In the genomic region with DNA sequence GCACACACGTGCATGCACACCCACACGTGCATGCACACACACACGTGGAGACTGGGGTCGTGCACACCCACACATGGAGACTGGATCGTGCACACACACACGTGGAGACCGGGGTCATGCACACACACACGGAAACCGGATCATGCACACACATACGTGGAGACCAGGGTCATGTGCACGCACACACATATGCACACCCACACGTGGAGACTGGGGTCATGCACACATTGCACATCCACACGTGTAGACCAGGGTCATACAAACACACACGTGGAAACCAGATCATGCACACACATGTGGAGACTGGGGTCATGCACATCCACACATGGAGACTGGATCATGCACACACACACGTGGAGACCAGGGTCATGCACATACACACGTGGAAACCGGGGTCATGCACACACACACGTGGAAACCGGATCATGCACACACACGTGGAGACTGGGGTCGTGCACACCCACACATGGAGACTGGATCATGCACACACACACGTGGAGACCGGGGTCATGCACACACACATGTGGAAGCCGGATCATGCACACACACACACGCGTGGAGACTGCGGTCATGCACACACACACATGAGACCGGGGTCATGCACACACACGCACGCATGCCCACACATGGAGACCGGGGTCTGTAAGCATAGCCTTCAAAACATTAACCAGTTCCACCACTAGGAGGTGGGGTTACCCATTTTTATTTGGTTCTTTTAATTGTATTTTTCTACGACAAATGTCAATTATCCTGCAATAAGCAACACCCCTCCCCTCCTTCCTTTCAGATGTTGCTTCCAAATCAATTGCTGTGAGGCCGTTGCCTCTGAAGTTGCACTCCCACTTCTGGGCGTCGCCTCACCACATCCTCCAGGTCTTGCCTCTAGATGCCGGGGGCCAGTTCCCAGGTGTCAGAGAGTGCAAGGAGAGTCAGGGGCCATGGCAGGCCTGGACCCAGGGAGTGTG, we compare ENCODE assay signal across 1 cellular context.
TF ChIP-seq lines count a peak whose summit lies in the region.

No MANE protein-coding gene starts in this region.

TF ChIP-seq in SK-N-SH treated with all-trans-retinoic acid at 6 μM for 48 hours, 23 proteins besides CTCF, POLR2A, EP300 and RAD21 (continued from another document):
- TF ChIP-seq, protein P1, sequence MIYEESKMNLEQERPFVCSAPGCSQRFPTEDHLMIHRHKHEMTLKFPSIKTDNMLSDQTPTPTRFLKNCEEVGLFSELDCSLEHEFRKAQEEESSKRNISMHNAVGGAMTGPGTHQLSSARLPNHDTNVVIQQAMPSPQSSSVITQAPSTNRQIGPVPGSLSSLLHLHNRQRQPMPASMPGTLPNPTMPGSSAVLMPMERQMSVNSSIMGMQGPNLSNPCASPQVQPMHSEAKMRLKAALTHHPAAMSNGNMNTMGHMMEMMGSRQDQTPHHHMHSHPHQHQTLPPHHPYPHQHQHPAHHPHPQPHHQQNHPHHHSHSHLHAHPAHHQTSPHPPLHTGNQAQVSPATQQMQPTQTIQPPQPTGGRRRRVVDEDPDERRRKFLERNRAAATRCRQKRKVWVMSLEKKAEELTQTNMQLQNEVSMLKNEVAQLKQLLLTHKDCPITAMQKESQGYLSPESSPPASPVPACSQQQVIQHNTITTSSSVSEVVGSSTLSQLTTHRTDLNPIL (CRISPR knock-in tag; IDR thresholded peaks at IDR 0.05; ENCODE audit: low read depth): no peak
